16 cellular contexts compared by ENCODE assay signal in genomic region chr11:80898910-80899309, GRCh38.
"Had no signal": no experiment of that assay in that cellular context is flagged by ENCODE, and none has a peak within 500 bp of the region (broad histone marks: within the 10 kb centered on the region; RNA-seq: fewer than 3 reads in every experiment).

No MANE protein-coding gene starts in this region.

- ATAC-seq: gastroesophageal sphincter had no signal

- H3K4me1 Mint-ChIP-seq: activated B cell treated with CpG ODN at 0.5 μM for 24 hours had no signal

- H3K9me3 Mint-ChIP-seq: activated CD4-positive, alpha-beta T cell treated with anti-CD3 and anti-CD28 coated beads, Interleukin-2, amount 10 ng/mL, durations not matched to agents 24 days and 14 days had no signal

- H3K27ac Mint-ChIP-seq: activated B cell treated with CpG ODN at 0.5 μM for 24 hours; activated CD4-positive, alpha-beta T cell treated with anti-CD3 and anti-CD28 coated beads, Interleukin-2, amount 10 ng/mL, durations not matched to agents 24 days and 14 days; activated T-helper 2 cell treated with anti-CD3 and anti-CD28 coated beads, Interferon-gamma antibody, Interleukin-2, Interleukin-4, amounts not matched to agents 10 μg/mL and 5 μg/mL and 100 μg/mL, durations not matched to agents 14 hours and 24 hours and 36 hours had no signal

- H3K27ac ChIP-seq: coronary artery, gastroesophageal sphincter, hepatocyte, ovary, testis had no signal

- H3K27me3 Mint-ChIP-seq: activated B cell treated with CpG ODN at 0.5 μM for 24 hours; activated CD4-positive, alpha-beta T cell treated with anti-CD3 and anti-CD28 coated beads, Interleukin-2, amount 10 ng/mL, durations not matched to agents 24 days and 14 days had no signal

- DNase-seq: activated B cell treated with CpG ODN at 0.5 μM for 24 hours; activated CD4-positive, alpha-beta T cell treated with anti-CD3 and anti-CD28 coated beads, Interleukin-2, amount 10 ng/mL, durations not matched to agents 24 days and 14 days; activated naive CD4-positive, alpha-beta T cell treated with anti-CD3 and anti-CD28 coated beads, Interleukin-2, amount 50 U/mL, for 16 hours; activated T-cell treated with anti-CD3 and anti-CD28 coated beads for 4 hours; central memory CD4-positive, alpha-beta T cell; effector CD8-positive, alpha-beta T cell; kidney glomerular epithelial cell; ovary; stimulated activated CD4-positive, alpha-beta T cell treated with anti-CD3 and anti-CD28 coated beads, Interleukin-2, amount 100 ng/mL, for 48 hours; stimulated activated naive CD4-positive, alpha-beta T cell treated with Interleukin-2 at 50 U/mL for 16 hours; T-helper 9 cell; testis had no signal

- H3K4me3 Mint-ChIP-seq: activated B cell treated with CpG ODN at 0.5 μM for 24 hours; activated CD4-positive, alpha-beta T cell treated with anti-CD3 and anti-CD28 coated beads, Interleukin-2, amount 10 ng/mL, durations not matched to agents 24 days and 14 days had no signal
